In the genomic region with DNA sequence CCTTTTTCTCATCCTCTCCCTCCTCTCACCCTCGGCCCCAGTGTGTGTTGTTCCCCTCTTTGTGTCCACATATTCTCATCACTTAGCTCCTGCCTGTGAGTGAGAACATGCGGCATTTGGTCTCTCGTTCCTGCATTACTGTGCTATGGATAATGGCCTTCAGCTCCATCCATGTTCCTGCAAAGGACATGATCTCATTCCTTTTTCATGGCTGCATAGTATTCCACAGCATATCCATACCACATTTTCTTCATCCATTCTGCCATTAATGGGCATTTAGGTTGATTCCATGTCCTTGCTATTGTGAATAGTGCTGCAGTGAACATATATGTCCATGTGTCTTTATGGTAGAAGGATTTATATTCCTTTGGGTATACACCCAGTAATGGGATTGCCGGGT, we compare ENCODE assay signal across 4 cellular contexts.
TF ChIP-seq lines count a peak whose summit lies in the region.

No MANE protein-coding gene starts in this region.

TF ChIP-seq in SK-N-SH treated with all-trans-retinoic acid at 6 μM for 48 hours, 23 proteins besides CTCF, POLR2A, EP300 and RAD21:
- TF ChIP-seq BACH2 (CRISPR knock-in tag; IDR thresholded peaks at IDR 0.05; ENCODE audit: borderline replicate concordance) = no peak
- TF ChIP-seq ZNF8 (CRISPR knock-in tag; IDR thresholded peaks at IDR 0.05) = peak; percentile 80
- TF ChIP-seq, protein P1, sequence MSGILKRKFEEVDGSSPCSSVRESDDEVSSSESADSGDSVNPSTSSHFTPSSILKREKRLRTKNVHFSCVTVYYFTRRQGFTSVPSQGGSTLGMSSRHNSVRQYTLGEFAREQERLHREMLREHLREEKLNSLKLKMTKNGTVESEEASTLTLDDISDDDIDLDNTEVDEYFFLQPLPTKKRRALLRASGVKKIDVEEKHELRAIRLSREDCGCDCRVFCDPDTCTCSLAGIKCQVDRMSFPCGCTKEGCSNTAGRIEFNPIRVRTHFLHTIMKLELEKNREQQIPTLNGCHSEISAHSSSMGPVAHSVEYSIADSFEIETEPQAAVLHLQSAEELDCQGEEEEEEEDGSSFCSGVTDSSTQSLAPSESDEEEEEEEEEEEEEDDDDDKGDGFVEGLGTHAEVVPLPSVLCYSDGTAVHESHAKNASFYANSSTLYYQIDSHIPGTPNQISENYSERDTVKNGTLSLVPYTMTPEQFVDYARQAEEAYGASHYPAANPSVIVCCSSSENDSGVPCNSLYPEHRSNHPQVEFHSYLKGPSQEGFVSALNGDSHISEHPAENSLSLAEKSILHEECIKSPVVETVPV (CRISPR knock-in tag; IDR thresholded peaks at IDR 0.05) = no peak
- TF ChIP-seq ISL1 (CRISPR knock-in tag; IDR thresholded peaks at IDR 0.05) = no peak

TF ChIP-seq in SK-N-SH, 30 proteins besides CTCF, POLR2A, EP300 and RAD21:
- TF ChIP-seq, protein P2, sequence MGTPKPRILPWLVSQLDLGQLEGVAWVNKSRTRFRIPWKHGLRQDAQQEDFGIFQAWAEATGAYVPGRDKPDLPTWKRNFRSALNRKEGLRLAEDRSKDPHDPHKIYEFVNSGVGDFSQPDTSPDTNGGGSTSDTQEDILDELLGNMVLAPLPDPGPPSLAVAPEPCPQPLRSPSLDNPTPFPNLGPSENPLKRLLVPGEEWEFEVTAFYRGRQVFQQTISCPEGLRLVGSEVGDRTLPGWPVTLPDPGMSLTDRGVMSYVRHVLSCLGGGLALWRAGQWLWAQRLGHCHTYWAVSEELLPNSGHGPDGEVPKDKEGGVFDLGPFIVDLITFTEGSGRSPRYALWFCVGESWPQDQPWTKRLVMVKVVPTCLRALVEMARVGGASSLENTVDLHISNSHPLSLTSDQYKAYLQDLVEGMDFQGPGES (IDR thresholded peaks at IDR 0.05; ENCODE audit: low read depth, low read length) = no peak
- TF ChIP-seq, protein P3, sequence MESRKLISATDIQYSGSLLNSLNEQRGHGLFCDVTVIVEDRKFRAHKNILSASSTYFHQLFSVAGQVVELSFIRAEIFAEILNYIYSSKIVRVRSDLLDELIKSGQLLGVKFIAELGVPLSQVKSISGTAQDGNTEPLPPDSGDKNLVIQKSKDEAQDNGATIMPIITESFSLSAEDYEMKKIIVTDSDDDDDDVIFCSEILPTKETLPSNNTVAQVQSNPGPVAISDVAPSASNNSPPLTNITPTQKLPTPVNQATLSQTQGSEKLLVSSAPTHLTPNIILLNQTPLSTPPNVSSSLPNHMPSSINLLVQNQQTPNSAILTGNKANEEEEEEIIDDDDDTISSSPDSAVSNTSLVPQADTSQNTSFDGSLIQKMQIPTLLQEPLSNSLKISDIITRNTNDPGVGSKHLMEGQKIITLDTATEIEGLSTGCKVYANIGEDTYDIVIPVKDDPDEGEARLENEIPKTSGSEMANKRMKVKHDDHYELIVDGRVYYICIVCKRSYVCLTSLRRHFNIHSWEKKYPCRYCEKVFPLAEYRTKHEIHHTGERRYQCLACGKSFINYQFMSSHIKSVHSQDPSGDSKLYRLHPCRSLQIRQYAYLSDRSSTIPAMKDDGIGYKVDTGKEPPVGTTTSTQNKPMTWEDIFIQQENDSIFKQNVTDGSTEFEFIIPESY (IDR thresholded peaks at IDR 0.05; ENCODE audit: borderline replicate concordance, low read depth) = no peak

TF ChIP-seq in HEK293, 187 proteins besides CTCF, POLR2A, EP300 and RAD21:
- no peak for TF ChIP-seq ELK4 (IDR thresholded peaks at IDR 0.05; ENCODE audit: borderline replicate concordance, low read depth, low read length)
- TF ChIP-seq, protein P4, sequence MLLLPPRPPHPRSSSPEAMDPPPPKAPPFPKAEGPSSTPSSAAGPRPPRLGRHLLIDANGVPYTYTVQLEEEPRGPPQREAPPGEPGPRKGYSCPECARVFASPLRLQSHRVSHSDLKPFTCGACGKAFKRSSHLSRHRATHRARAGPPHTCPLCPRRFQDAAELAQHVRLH (tag by site-specific recombination; IDR thresholded peaks at IDR 0.05) = peak; percentile 85
- TF ChIP-seq, protein P5, sequence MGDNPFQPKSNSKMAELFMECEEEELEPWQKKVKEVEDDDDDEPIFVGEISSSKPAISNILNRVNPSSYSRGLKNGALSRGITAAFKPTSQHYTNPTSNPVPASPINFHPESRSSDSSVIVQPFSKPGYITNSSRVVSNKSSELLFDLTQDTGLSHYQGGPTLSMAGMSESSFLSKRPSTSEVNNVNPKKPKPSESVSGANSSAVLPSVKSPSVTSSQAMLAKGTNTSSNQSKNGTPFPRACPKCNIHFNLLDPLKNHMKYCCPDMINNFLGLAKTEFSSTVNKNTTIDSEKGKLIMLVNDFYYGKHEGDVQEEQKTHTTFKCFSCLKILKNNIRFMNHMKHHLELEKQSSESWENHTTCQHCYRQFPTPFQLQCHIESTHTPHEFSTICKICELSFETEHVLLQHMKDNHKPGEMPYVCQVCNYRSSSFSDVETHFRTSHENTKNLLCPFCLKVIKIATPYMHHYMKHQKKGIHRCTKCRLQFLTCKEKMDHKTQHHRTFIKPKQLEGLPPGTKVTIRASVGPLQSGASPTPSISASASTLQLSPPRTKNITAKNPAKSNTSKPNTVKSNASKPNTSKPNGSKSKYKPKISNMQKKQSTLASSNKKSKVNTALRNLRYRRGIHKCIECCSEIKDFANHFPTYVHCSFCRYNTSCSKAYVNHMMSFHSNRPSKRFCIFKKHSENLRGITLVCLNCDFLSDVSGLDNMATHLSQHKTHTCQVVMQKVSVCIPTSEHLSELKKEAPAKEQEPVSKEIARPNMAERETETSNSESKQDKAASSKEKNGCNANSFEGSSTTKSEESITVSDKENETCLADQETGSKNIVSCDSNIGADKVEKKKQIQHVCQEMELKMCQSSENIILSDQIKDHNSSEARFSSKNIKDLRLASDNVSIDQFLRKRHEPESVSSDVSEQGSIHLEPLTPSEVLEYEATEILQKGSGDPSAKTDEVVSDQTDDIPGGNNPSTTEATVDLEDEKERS (tag by site-specific recombination; IDR thresholded peaks at IDR 0.05) = peak; percentile 89
- TF ChIP-seq, protein P6, sequence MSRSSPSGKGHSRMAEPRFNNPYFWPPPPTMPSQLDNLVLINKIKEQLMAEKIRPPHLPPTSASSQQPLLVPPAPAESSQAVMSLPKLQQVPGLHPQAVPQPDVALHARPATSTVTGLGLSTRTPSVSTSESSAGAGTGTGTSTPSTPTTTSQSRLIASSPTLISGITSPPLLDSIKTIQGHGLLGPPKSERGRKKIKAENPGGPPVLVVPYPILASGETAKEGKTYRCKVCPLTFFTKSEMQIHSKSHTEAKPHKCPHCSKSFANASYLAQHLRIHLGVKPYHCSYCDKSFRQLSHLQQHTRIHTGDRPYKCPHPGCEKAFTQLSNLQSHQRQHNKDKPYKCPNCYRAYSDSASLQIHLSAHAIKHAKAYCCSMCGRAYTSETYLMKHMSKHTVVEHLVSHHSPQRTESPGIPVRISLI (tag by site-specific recombination; IDR thresholded peaks at IDR 0.05) = no peak
- peak; percentile 99 for TF ChIP-seq ZNF146 (tag by site-specific recombination; IDR thresholded peaks at IDR 0.05)
TF ChIP-seq in HEK293: peak in this region for 3.

TF ChIP-seq in GM12878, 131 proteins besides CTCF, POLR2A, EP300 and RAD21:
- TF ChIP-seq POLR2AphosphoS2 (IDR thresholded peaks at IDR 0.05; ENCODE audit: low read depth, low read length) (no peak), MTA3 (IDR thresholded peaks at IDR 0.05; ENCODE audit: borderline replicate concordance, low read length) (no peak), SMAD5 (IDR thresholded peaks at IDR 0.05; ENCODE audit: low read depth) (no peak), KAT2A (conservative IDR thresholded peaks at IDR 0.05; ENCODE audit: control insufficient read depth, low read depth, low read length) (no peak), CREM (IDR thresholded peaks at IDR 0.05; ENCODE audit: low read depth) (no peak), MYB (IDR thresholded peaks at IDR 0.05; ENCODE audit: borderline replicate concordance, low read depth, low read length) (no peak), ZBTB40 (IDR thresholded peaks at IDR 0.05; ENCODE audit: borderline replicate concordance) (no peak)
- TF ChIP-seq, protein P7, sequence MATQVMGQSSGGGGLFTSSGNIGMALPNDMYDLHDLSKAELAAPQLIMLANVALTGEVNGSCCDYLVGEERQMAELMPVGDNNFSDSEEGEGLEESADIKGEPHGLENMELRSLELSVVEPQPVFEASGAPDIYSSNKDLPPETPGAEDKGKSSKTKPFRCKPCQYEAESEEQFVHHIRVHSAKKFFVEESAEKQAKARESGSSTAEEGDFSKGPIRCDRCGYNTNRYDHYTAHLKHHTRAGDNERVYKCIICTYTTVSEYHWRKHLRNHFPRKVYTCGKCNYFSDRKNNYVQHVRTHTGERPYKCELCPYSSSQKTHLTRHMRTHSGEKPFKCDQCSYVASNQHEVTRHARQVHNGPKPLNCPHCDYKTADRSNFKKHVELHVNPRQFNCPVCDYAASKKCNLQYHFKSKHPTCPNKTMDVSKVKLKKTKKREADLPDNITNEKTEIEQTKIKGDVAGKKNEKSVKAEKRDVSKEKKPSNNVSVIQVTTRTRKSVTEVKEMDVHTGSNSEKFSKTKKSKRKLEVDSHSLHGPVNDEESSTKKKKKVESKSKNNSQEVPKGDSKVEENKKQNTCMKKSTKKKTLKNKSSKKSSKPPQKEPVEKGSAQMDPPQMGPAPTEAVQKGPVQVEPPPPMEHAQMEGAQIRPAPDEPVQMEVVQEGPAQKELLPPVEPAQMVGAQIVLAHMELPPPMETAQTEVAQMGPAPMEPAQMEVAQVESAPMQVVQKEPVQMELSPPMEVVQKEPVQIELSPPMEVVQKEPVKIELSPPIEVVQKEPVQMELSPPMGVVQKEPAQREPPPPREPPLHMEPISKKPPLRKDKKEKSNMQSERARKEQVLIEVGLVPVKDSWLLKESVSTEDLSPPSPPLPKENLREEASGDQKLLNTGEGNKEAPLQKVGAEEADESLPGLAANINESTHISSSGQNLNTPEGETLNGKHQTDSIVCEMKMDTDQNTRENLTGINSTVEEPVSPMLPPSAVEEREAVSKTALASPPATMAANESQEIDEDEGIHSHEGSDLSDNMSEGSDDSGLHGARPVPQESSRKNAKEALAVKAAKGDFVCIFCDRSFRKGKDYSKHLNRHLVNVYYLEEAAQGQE (IDR thresholded peaks at IDR 0.05; ENCODE audit: low read depth, low read length) = no peak
- TF ChIP-seq, protein P8, sequence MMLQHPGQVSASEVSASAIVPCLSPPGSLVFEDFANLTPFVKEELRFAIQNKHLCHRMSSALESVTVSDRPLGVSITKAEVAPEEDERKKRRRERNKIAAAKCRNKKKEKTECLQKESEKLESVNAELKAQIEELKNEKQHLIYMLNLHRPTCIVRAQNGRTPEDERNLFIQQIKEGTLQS (IDR thresholded peaks at IDR 0.05; ENCODE audit: borderline replicate concordance, extremely low read depth, low read depth, low read length) = no peak
